8 cellular contexts compared by ENCODE assay signal in the genomic region with DNA sequence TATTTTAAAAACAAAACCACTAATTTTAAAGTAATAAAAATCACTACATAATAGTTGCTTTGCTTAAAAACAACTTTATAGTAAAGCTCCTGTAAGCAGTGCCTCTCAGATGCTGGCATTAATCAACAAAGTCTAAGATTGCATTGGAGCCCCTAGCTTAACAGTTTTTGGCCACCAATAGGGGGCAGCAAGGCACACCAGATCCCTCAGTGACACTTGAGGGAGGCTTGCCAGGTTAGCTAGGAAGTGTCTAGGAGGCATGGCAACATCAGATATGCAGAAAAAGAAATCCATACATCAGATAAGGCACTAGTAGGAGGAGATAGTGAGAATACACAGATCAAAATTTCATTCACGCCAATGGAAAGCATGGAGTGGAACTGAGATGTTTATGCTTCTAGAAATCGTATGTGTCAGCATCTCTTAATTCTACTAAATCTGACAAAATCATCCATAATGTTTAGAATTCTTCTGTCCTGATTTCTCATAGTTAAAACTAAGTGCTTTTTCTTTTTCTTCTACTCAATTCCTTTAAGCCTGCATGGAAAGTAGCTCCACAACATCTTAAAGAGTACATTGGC.
A peak's percentile ranks its signal among the peaks of the same experiment; 100 is the strongest.
DNase-seq lines count a peak whose midpoint lies in the region; ATAC-seq, FAIRE-seq and TF ChIP-seq lines count a peak whose summit lies in the region.

No MANE protein-coding gene starts in this region.

- H3K4me1 ChIP-seq in parathyroid adenoma: no peaks in the 10 kb centered on the region

- no peak overlapping the region for H3K27ac Mint-ChIP-seq in activated T-helper 17 cell treated with anti-CD3 and anti-CD28 coated beads, Interleukin-2, amount 50 U/mL, for 72 hours

- no peaks in the 10 kb centered on the region for H3K79me2 ChIP-seq in parathyroid adenoma

- H3K9me3 ChIP-seq in parathyroid adenoma (ENCODE audit: control insufficient read depth, low read length): no peaks in the 10 kb centered on the region

- H3K9me3 Mint-ChIP-seq in activated T-helper 17 cell treated with anti-CD3 and anti-CD28 coated beads, Interleukin-2, amount 50 U/mL, for 72 hours: no peaks in the 10 kb centered on the region

- peaks cover 6% of the 10 kb centered on the region for H3K27me3 Mint-ChIP-seq in activated T-helper 17 cell treated with anti-CD3 and anti-CD28 coated beads, Interleukin-2, amount 50 U/mL, for 72 hours

- peak; percentile 80 for FAIRE-seq in G401.6 (lab: Jason Lieb, UNC)

- no peaks in the 10 kb centered on the region for H3K27me3 ChIP-seq in parathyroid adenoma (ENCODE audit: control insufficient read depth, insufficient read depth, low read length)

- no peak overlapping the region for H3K9ac ChIP-seq in parathyroid adenoma

- DNase-seq in H4 (ENCODE audit: low spot score): peak; percentile 78
- DNase-seq in RKO (ENCODE audit: low spot score): peak; percentile 76
- DNase-seq in foreskin melanocyte: peak; percentile 35
- no peak for DNase-seq in DMS114 treated with DMSO at 0.1 percent for 48 hours (lab: John Stamatoyannopoulos, UW; ENCODE audit: unreplicated experiment)

- H3K27ac ChIP-seq in parathyroid adenoma: no peak overlapping the region

- no peak overlapping the region for H3K4me3 Mint-ChIP-seq in activated T-helper 17 cell treated with anti-CD3 and anti-CD28 coated beads, Interleukin-2, amount 50 U/mL, for 72 hours

- H3K4me2 ChIP-seq in parathyroid adenoma (ENCODE audit: low read length): no peak overlapping the region

- no peak overlapping the region for H2AFZ ChIP-seq in parathyroid adenoma

- H3K4me1 Mint-ChIP-seq in activated T-helper 17 cell treated with anti-CD3 and anti-CD28 coated beads, Interleukin-2, amount 50 U/mL, for 72 hours: no peaks in the 10 kb centered on the region

- TF ChIP-seq CTCF in LNCAP (IDR thresholded peaks at IDR 0.05): peak; percentile 82
- peak; percentile 87 for TF ChIP-seq CTCF in parathyroid adenoma (IDR thresholded peaks at IDR 0.05)

- H3K36me3 Mint-ChIP-seq in activated T-helper 17 cell treated with anti-CD3 and anti-CD28 coated beads, Interleukin-2, amount 50 U/mL, for 72 hours (ENCODE audit: low read depth): no peaks in the 10 kb centered on the region

- H3K36me3 ChIP-seq in parathyroid adenoma (ENCODE audit: control insufficient read depth, insufficient read depth, low read length): no peaks in the 10 kb centered on the region

- ATAC-seq in activated T-helper 17 cell treated with anti-CD3 and anti-CD28 coated beads, Interleukin-2, amount 50 U/mL, for 72 hours (replicated peaks): peak; percentile 85

- H3K4me3 ChIP-seq in parathyroid adenoma (ENCODE audit: low read depth, low read length): no peak overlapping the region
